1 cellular context compared by ENCODE assay signal in genomic region chr2:190881480-190882326, GRCh38.
TF ChIP-seq lines count a peak whose summit lies in the region.

No MANE protein-coding gene starts in this region.

TF ChIP-seq in K562, 482 proteins besides CTCF, POLR2A, EP300 and RAD21 (continued from another document and continues in another):
- TF ChIP-seq ETS2 (tag; IDR thresholded peaks at IDR 0.05; ENCODE audit: borderline replicate concordance, poor library complexity, severe bottlenecking) (no peak), JUND (IDR thresholded peaks at IDR 0.05; ENCODE audit: borderline replicate concordance, low read depth, low read length) (peak; percentile 62), JUND (tag; IDR thresholded peaks at IDR 0.05; ENCODE audit: borderline replicate concordance, low read depth, low read length) (peak; percentile 84), CXXC5 (CRISPR knock-in tag; IDR thresholded peaks at IDR 0.05) (peak; percentile 36; the same call in 1 of the 2 replicates), FIP1L1 (IDR thresholded peaks at IDR 0.05; ENCODE audit: low read depth, low read length, poor library complexity, severe bottlenecking) (no peak), TGIF2 (CRISPR knock-in tag; IDR thresholded peaks at IDR 0.05) (no peak), XRCC5 (IDR thresholded peaks at IDR 0.05; ENCODE audit: low read depth, low read length) (no peak), ZNF124 (CRISPR knock-in tag; IDR thresholded peaks at IDR 0.05) (no peak), ASH1L (IDR thresholded peaks at IDR 0.05; ENCODE audit: borderline replicate concordance, low read depth, partially characterized antibody) (no peak), ZBTB7A (IDR thresholded peaks at IDR 0.05; ENCODE audit: borderline replicate concordance, control insufficient read depth, low read depth, low read length) (peak; percentile 68; the same call in 1 of the 2 replicates), ZBTB33 (CRISPR knock-in tag; IDR thresholded peaks at IDR 0.05) (no peak), PTBP1 (IDR thresholded peaks at IDR 0.05; ENCODE audit: low read depth, low read length) (no peak), ZNF134 (CRISPR knock-in tag; conservative IDR thresholded peaks at IDR 0.05) (peak; percentile 46), MGA (IDR thresholded peaks at IDR 0.05) (peak; percentile 52), STAG1 (CRISPR knock-in tag; IDR thresholded peaks at IDR 0.05; ENCODE audit: borderline replicate concordance) (no peak), CTBP1 (IDR thresholded peaks at IDR 0.05; ENCODE audit: borderline replicate concordance) (0 out of 2 replicates have a peak, but pooled peaks have one; percentile 41), CBX1 (IDR thresholded peaks at IDR 0.05; ENCODE audit: low read depth) (no peak), VEZF1 (CRISPR knock-in tag; IDR thresholded peaks at IDR 0.05) (peak; percentile 79), SUPT5H (IDR thresholded peaks at IDR 0.05) (0 out of 2 replicates have a peak, but pooled peaks have one; percentile 49), ZBTB12 (CRISPR knock-in tag; IDR thresholded peaks at IDR 0.05) (no peak), HMBOX1 (IDR thresholded peaks at IDR 0.05) (no peak), CSDE1 (IDR thresholded peaks at IDR 0.05) (peak in 1 of 2 experiments; percentile 24; a peak in 1 of 4 replicates), SRSF9 (IDR thresholded peaks at IDR 0.05; ENCODE audit: borderline replicate concordance, low read depth, low read length) (no peak), HMGXB4 (CRISPR knock-in tag; IDR thresholded peaks at IDR 0.05) (no peak), GABPA (tag; conservative IDR thresholded peaks at IDR 0.05; ENCODE audit: low read depth) (peak; percentile 74), ZNF695 (CRISPR knock-in tag; IDR thresholded peaks at IDR 0.05) (no peak), CHD2 (IDR thresholded peaks at IDR 0.05; ENCODE audit: low read depth, low read length) (no peak), GABPB1 (CRISPR knock-in tag; IDR thresholded peaks at IDR 0.05) (0 out of 2 replicates have a peak, but pooled peaks have one; percentile 78), POLR2B (IDR thresholded peaks at IDR 0.05; ENCODE audit: low read depth, partially characterized antibody) (no peak), SAFB2 (IDR thresholded peaks at IDR 0.05; ENCODE audit: borderline replicate concordance, low read depth, low read length, severe bottlenecking) (no peak), TCF3 (CRISPR knock-in tag; IDR thresholded peaks at IDR 0.05) (no peak), ZNF583 (CRISPR knock-in tag; IDR thresholded peaks at IDR 0.05) (no peak), U2AF1 (optimal IDR thresholded peaks at IDR 0.05; ENCODE audit: low read depth, low read length) (peak; percentile 29), ZNF740 (CRISPR knock-in tag; IDR thresholded peaks at IDR 0.05) (no peak), ZNF740 (tag; IDR thresholded peaks at IDR 0.05) (no peak), ZNF444 (CRISPR knock-in tag; IDR thresholded peaks at IDR 0.05) (no peak), CREB5 (CRISPR knock-in tag; IDR thresholded peaks at IDR 0.05) (no peak), ZNF75A (CRISPR knock-in tag; IDR thresholded peaks at IDR 0.05) (no peak), RHOXF2B (CRISPR knock-in tag; conservative IDR thresholded peaks at IDR 0.05) (no peak)
